ENCODE assay signal across 1 cellular context in genomic region chr9:34089311-34089710, GRCh38.
TF ChIP-seq lines count a peak whose summit lies in the region.

No MANE protein-coding gene starts in this region.

TF ChIP-seq in H1, 55 proteins besides CTCF, POLR2A, EP300 and RAD21:
- TF ChIP-seq SP4 (IDR thresholded peaks at IDR 0.05; ENCODE audit: low read length) (no peak), YY1 (IDR thresholded peaks at IDR 0.05; ENCODE audit: low read depth, low read length) (no peak), POU5F1 (IDR thresholded peaks at IDR 0.05; ENCODE audit: low read depth, low read length) (no peak), CREB1 (IDR thresholded peaks at IDR 0.05) (no peak), SRF (IDR thresholded peaks at IDR 0.05; ENCODE audit: low read depth, low read length) (no peak), CHD2 (IDR thresholded peaks at IDR 0.05; ENCODE audit: low read length) (no peak), NANOG (IDR thresholded peaks at IDR 0.05; ENCODE audit: insufficient read depth, low read depth, low read length, poor library complexity, severe bottlenecking) (no peak), KDM4A (IDR thresholded peaks at IDR 0.05; ENCODE audit: low read depth, low read length, severe bottlenecking) (no peak), EZH2 (IDR thresholded peaks at IDR 0.05; ENCODE audit: low read depth, low read length, severe bottlenecking) (no peak), RBBP5 (IDR thresholded peaks at IDR 0.05; ENCODE audit: borderline replicate concordance, low read depth, low read length) (no peak)
